In genomic region chr18:46199515-46200147, GRCh38 we compare ENCODE assay signal across 11 cellular contexts.
DNase-seq lines count a peak whose midpoint lies in the region; ATAC-seq, FAIRE-seq and TF ChIP-seq lines count a peak whose summit lies in the region.
"Had no signal": no experiment of that assay in that cellular context is flagged by ENCODE, and none has a peak within 500 bp of the region (broad histone marks: within the 10 kb centered on the region; RNA-seq: fewer than 3 reads in every experiment).

No MANE protein-coding gene starts in this region.

- no peak for TF ChIP-seq RAD21 in IMR-90 (IDR thresholded peaks at IDR 0.05; ENCODE audit: low read length)

- H3K56ac ChIP-seq in IMR-90 (ENCODE audit: extremely low read depth, insufficient read depth, low read length) = no peak overlapping the region

- H3K9me3 Mint-ChIP-seq in activated naive CD8-positive, alpha-beta T cell treated with anti-CD3 and anti-CD28 coated beads, Interleukin-2, amount 50 U/mL, for 24 hours = no peaks in the 10 kb centered on the region
- no peaks in the 10 kb centered on the region for H3K9me3 Mint-ChIP-seq in memory B cell

- H2AK9ac ChIP-seq in IMR-90 (replicated peaks; ENCODE audit: low read depth, low read length, poor library complexity) = no peak overlapping the region

- peak overlapping the region; percentile 5 for H3K27ac ChIP-seq in IMR-90 (ENCODE audit: insufficient read depth, low read length)

- no peaks in the 10 kb centered on the region for H3K27me3 Mint-ChIP-seq in activated naive CD8-positive, alpha-beta T cell treated with anti-CD3 and anti-CD28 coated beads, Interleukin-2, amount 50 U/mL, for 24 hours
- no peaks in the 10 kb centered on the region for H3K27me3 Mint-ChIP-seq in memory B cell

- peak overlapping the region; percentile 69 for H2BK5ac ChIP-seq in IMR-90 (ENCODE audit: low read depth, low read length, poor library complexity, severe bottlenecking)

- H2BK20ac ChIP-seq in IMR-90 (ENCODE audit: low read depth, low read length) = peak overlapping the region; percentile 76; the same call in 1 of the 2 replicates

- no peak for TF ChIP-seq POLR2A in IMR-90 (IDR thresholded peaks at IDR 0.05; ENCODE audit: low read depth, low read length)

- POLR2A ChIA-PET in IMR-90 (lab: Charles Lee; ENCODE audit: unreplicated experiment) = interaction anchor here (0.6 kb wide), 1 partner anchor 73 kb away, joined by 4 read pairs; no protein-coding TSS in a partner anchor

- no peak overlapping the region for H2AFZ ChIP-seq in IMR-90 (replicated peaks; ENCODE audit: low read length, poor library complexity)

- peak overlapping the region; percentile 23 for H2AK5ac ChIP-seq in IMR-90 (ENCODE audit: low read depth, low read length)

- intact Hi-C loops in IMR-90 (cut with micrococcal nuclease) = no loop called here

- BruUV-seq in IMR-90 (replicated peaks; lab: Mats Ljungman, UMichigan) = no TSS peak

- no peak overlapping the region for H3K9ac ChIP-seq in IMR-90 (ENCODE audit: low read depth, low read length)

- H4K8ac ChIP-seq in IMR-90 (ENCODE audit: low read depth in 2 of 2, low read length in 2 of 2) = peak overlapping the region in 1 of 2 experiments; percentile 61; a peak in 1 of 4 replicates

- FAIRE-seq in GM19239 (lab: Jason Lieb, UNC) = no peak
- FAIRE-seq: GM12892 had no signal

- CTCF ChIA-PET in IMR-90 (lab: Yijun Ruan, JAX) = interaction anchor here (0.6 kb wide), 1 partner anchor 13 kb away, joined by 4 read pairs; no protein-coding TSS in a partner anchor

- no peak overlapping the region for H4K91ac ChIP-seq in IMR-90 (ENCODE audit: insufficient read depth, low read depth, low read length)

- H3K4me1 Mint-ChIP-seq in activated naive CD8-positive, alpha-beta T cell treated with anti-CD3 and anti-CD28 coated beads, Interleukin-2, amount 50 U/mL, for 24 hours = peaks cover 67% of the 10 kb centered on the region
- peaks cover 19% of the 10 kb centered on the region for H3K4me1 Mint-ChIP-seq in memory B cell

- H4K5ac ChIP-seq in IMR-90 (ENCODE audit: low read depth, low read length) = no peak overlapping the region

- H3K18ac ChIP-seq in IMR-90 (ENCODE audit: low read depth, low read length) = 0 out of 2 replicates have a peak overlapping the region, but pooled peaks have one; percentile 10

- H2BK120ac ChIP-seq in IMR-90 (ENCODE audit: low read depth, low read length) = no peak overlapping the region; the same call in 1 of the 2 replicates

- no peaks in the 10 kb centered on the region for H3K36me3 ChIP-seq in IMR-90 (ENCODE audit: control insufficient read depth, insufficient read depth, low read length)

- H3K79me1 ChIP-seq in IMR-90 (ENCODE audit: low read depth in 1 of 2, low read length in 2 of 2) = peaks cover 25 to 69% of the 10 kb centered on the region in 2 experiments

- H3K4ac ChIP-seq in IMR-90 (ENCODE audit: low read depth, low read length) = peak overlapping the region; percentile 28

- H3K27me3 ChIP-seq in IMR-90 (ENCODE audit: control insufficient read depth, insufficient read depth, low read length) = no peaks in the 10 kb centered on the region
- H3K27me3 ChIP-seq: upper lobe of left lung had no signal

- in situ Hi-C loops in Caki2 (cut with HindIII; ENCODE audit: low pct_unique_long_range_greater_than_20kb, low sequenced_read_pairs) (no loop called here), IMR-90 (cut with MboI; ENCODE audit: low sequenced_read_pairs) (no loop called here)

- peaks cover 8% of the 10 kb centered on the region for H3K9me1 ChIP-seq in IMR-90 (ENCODE audit: insufficient read depth, low read length)

- DNase-seq in Caki2 (ENCODE audit: low read depth) (peak; percentile 30), IMR-90 (peak; percentile 86), memory B cell (ENCODE audit: low spot score in 2 of 2) (no peak), GM19239 (ENCODE audit: insufficient read length, low spot score) (no peak), NCI-H1694 treated with DMSO at 0.1 percent for 48 hours (lab: John Stamatoyannopoulos, UW) (no peak), NCI-H128 (lab: John Stamatoyannopoulos, UW; ENCODE audit: unreplicated experiment) (no peak)
- DNase-seq in activated naive CD8-positive, alpha-beta T cell treated with anti-CD3 and anti-CD28 coated beads, Interleukin-2, amount 50 U/mL, for 24 hours = no peak
- DNase-seq: NCI-H446 treated with DMSO at 0.1 percent for 48 hours, upper lobe of left lung had no signal

- peak overlapping the region; percentile 22 for H3K27ac Mint-ChIP-seq in activated naive CD8-positive, alpha-beta T cell treated with anti-CD3 and anti-CD28 coated beads, Interleukin-2, amount 50 U/mL, for 24 hours
- peak overlapping the region; percentile 28 for H3K27ac Mint-ChIP-seq in memory B cell

- H2BK15ac ChIP-seq in IMR-90 (ENCODE audit: low read depth, low read length) = peak overlapping the region; percentile 41; the same call in 1 of the 3 replicates

- H3K14ac ChIP-seq in IMR-90 (replicated peaks; ENCODE audit: low read depth, low read length) = no peak overlapping the region

- dilution Hi-C loops in IMR-90 (cut with HindIII; ENCODE audit: low sequenced_read_pairs, unreplicated experiment) = no loop called here

- no peak overlapping the region for H3K23ac ChIP-seq in IMR-90 (ENCODE audit: low read depth, low read length)

- peaks cover 31% of the 10 kb centered on the region; the same call in 1 of the 2 replicates for H4K20me1 ChIP-seq in IMR-90 (ENCODE audit: insufficient read depth, low read length)

- H3K4me3 Mint-ChIP-seq in activated naive CD8-positive, alpha-beta T cell treated with anti-CD3 and anti-CD28 coated beads, Interleukin-2, amount 50 U/mL, for 24 hours = no peak overlapping the region
- H3K4me3 Mint-ChIP-seq in memory B cell = no peak overlapping the region

- H3K4me1 ChIP-seq in IMR-90 (ENCODE audit: control insufficient read depth, insufficient read depth, low read length) = peaks cover 13% of the 10 kb centered on the region

- H3K36me3 Mint-ChIP-seq in activated naive CD8-positive, alpha-beta T cell treated with anti-CD3 and anti-CD28 coated beads, Interleukin-2, amount 50 U/mL, for 24 hours (ENCODE audit: low read depth) = peaks cover 24% of the 10 kb centered on the region
- H3K36me3 Mint-ChIP-seq in memory B cell = peaks cover 7% of the 10 kb centered on the region

- H3K9me3 ChIP-seq in IMR-90 (ENCODE audit: control insufficient read depth, insufficient read depth, low read length) = no peaks in the 10 kb centered on the region
- H3K9me3 ChIP-seq: upper lobe of left lung had no signal

- H3K4me2 ChIP-seq in IMR-90 (ENCODE audit: low read depth, low read length) = peak overlapping the region; percentile 53; the same call in 1 of the 2 replicates

- H3K4me3 ChIP-seq in IMR-90 (ENCODE audit: insufficient read depth, low read depth, low read length) = no peak overlapping the region
- H3K4me3 ChIP-seq: upper lobe of left lung had no signal

- WGBS in IMR-90 (ENCODE audit: extremely low coverage in 2 of 2, insufficient read length in 1 of 2), 2 experiments = no CpG with 5 or more reads among the region's 8 CpGs

- no peak for TF ChIP-seq CTCF in IMR-90 (conservative IDR thresholded peaks at IDR 0.05; ENCODE audit: low read depth, low read length)

- peak; percentile 91 for ATAC-seq in IMR-90 (ENCODE audit: low read depth)
- peak; percentile 24 for ATAC-seq in activated naive CD8-positive, alpha-beta T cell treated with anti-CD3 and anti-CD28 coated beads, Interleukin-2, amount 50 U/mL, for 24 hours
- no peak for ATAC-seq in memory B cell (ENCODE audit: low read depth)
- ATAC-seq in GM21381 (IDR thresholded peaks at IDR 0.05; ENCODE audit: unreplicated experiment) = no peak

TF ChIP-seq in IMR-90, 13 proteins besides CTCF, POLR2A, EP300 and RAD21:
- TF ChIP-seq NFE2L2 (IDR thresholded peaks at IDR 0.05; ENCODE audit: low read depth, low read length) (no peak), RCOR1 (IDR thresholded peaks at IDR 0.05; ENCODE audit: insufficient replicate concordance, low read length) (no peak), MXI1 (IDR thresholded peaks at IDR 0.05; ENCODE audit: borderline replicate concordance, low read depth, low read length) (no peak), ELK1 (IDR thresholded peaks at IDR 0.05; ENCODE audit: borderline replicate concordance, low read depth, low read length) (no peak), CEBPB (IDR thresholded peaks at IDR 0.05; ENCODE audit: low read depth, low read length) (peak; percentile 36; the same call in 1 of the 2 replicates), MAZ (IDR thresholded peaks at IDR 0.05; ENCODE audit: borderline replicate concordance, low read depth, low read length) (no peak), FOS (IDR thresholded peaks at IDR 0.05; ENCODE audit: low read depth, low read length) (peak; percentile 51; the same call in 1 of the 2 replicates)

Comparison
In these comparisons a context has a peak if more than half of its experiments do, and no peak if none do; other contexts are left out.
1. DNase-seq: peak in Caki2 (single experiment) and IMR-90 (single experiment); none in activated naive CD8-positive, alpha-beta T cell treated with anti-CD3 and anti-CD28 coated beads, Interleukin-2, amount 50 U/mL, for 24 hours (single experiment), memory B cell (0 of 2), GM19239 (single experiment), NCI-H1694 treated with DMSO at 0.1 percent for 48 hours (single experiment) and NCI-H128 (single experiment).
2. ATAC-seq: peak in IMR-90 (single experiment) and activated naive CD8-positive, alpha-beta T cell treated with anti-CD3 and anti-CD28 coated beads, Interleukin-2, amount 50 U/mL, for 24 hours (single experiment); none in memory B cell (single experiment) and GM21381 (single experiment).